ENCODE assay signal across 28 cellular contexts in genomic region chr10:127157506-127158205, GRCh38. TPM values are rescaled to one million over a fixed set of nuclear protein-coding genes. Genes with fewer than 3 reads are reported as not detected.
DNase-seq lines count a peak whose midpoint lies in the region; ATAC-seq and TF ChIP-seq lines count a peak whose summit lies in the region.
"Had no signal": no experiment of that assay in that cellular context is flagged by ENCODE, and none has a peak within 500 bp of the region (broad histone marks: within the 10 kb centered on the region; RNA-seq: fewer than 3 reads in every experiment).

No MANE protein-coding gene starts in this region.

- H3K79me2 ChIP-seq in OCI-LY7 (ENCODE audit: insufficient read depth, low read depth, low read length) (no peaks in the 10 kb centered on the region), smooth muscle cell (ENCODE audit: low read depth) (no peaks in the 10 kb centered on the region)

- intact Hi-C loops in OCI-LY7 (cut with micrococcal nuclease; ENCODE audit: unreplicated experiment), result no loop called here

- H3K36me3 ChIP-seq in HAP-1 (replicated peaks) (no peaks in the 10 kb centered on the region; the same call in 1 of the 2 replicates), OCI-LY7 (ENCODE audit: insufficient read depth, low read length) (no peaks in the 10 kb centered on the region), smooth muscle cell (ENCODE audit: low read depth) (no peaks in the 10 kb centered on the region)
- H3K36me3 ChIP-seq: adrenal gland had no signal

- CTCF ChIA-PET in OCI-LY7 (lab: Charles Lee; ENCODE audit: unreplicated experiment), result no interaction called here

- 79% methylated on average over 2 of the region's 2 CpGs for whole genome bisulfite sequencing in smooth muscle cell (ENCODE audit: low lambda C conversion rate)

- H3K4me1 ChIP-seq in HAP-1 (peaks cover 8% of the 10 kb centered on the region), OCI-LY7 (ENCODE audit: insufficient read depth, low read length, poor library complexity, severe bottlenecking) (no peaks in the 10 kb centered on the region), smooth muscle cell (ENCODE audit: low read depth) (no peaks in the 10 kb centered on the region)
- H3K4me1 ChIP-seq: adrenal gland, psoas muscle had no signal

- TF ChIP-seq CTCF in AG10803 (conservative IDR thresholded peaks at IDR 0.05; ENCODE audit: low read length) (no peak), astrocyte of the cerebellum (IDR thresholded peaks at IDR 0.05; ENCODE audit: low read depth, low read length, missing control alignments) (no peak), OCI-LY7 (conservative IDR thresholded peaks at IDR 0.05; ENCODE audit: low read length) (no peak), smooth muscle cell (IDR thresholded peaks at IDR 0.05; ENCODE audit: borderline replicate concordance, insufficient read depth, poor library complexity, severe bottlenecking) (no peak)

- H3K27me3 ChIP-seq in HAP-1 (ENCODE audit: low read depth), result no peaks in the 10 kb centered on the region
- no peaks in the 10 kb centered on the region for H3K27me3 ChIP-seq in smooth muscle cell (ENCODE audit: low read depth)
- H3K27me3 ChIP-seq: adrenal gland had no signal

- H4K20me1 ChIP-seq in OCI-LY7 (ENCODE audit: insufficient read depth, low read length), result no peaks in the 10 kb centered on the region
- peaks cover 96% of the 10 kb centered on the region for H4K20me1 ChIP-seq in smooth muscle cell (ENCODE audit: low read depth)

- H3K9me3 ChIP-seq in HAP-1 (no peaks in the 10 kb centered on the region), OCI-LY7 (ENCODE audit: low read length) (no peaks in the 10 kb centered on the region), smooth muscle cell (replicated peaks; ENCODE audit: low read depth) (no peaks in the 10 kb centered on the region)
- H3K9me3 ChIP-seq: adrenal gland, psoas muscle had no signal

- H3K9me2 ChIP-seq in OCI-LY7 (ENCODE audit: insufficient read depth, low read length), result no peaks in the 10 kb centered on the region

- DNase-seq in AG10803 (ENCODE audit: low read depth) (peak; percentile 60), HAP-1 (ENCODE audit: low spot score in 2 of 2) (peak; percentile 15 to 47), astrocyte of the cerebellum (ENCODE audit: low read depth) (peak; percentile 88), left kidney (ENCODE audit: low read depth, low spot score) (peak; percentile 50), OCI-LY7 (ENCODE audit: low spot score) (no peak), medulla oblongata (ENCODE audit: extremely low spot score) (no peak), smooth muscle cell (lab: John Stamatoyannopoulos, UW; ENCODE audit: unreplicated experiment) (no peak)
- no peak for DNase-seq in stimulated activated naive CD8-positive, alpha-beta T cell treated with anti-CD3 and anti-CD28 coated beads, Interleukin-15, Interleukin-2, amounts not matched to agents 100 U/mL and 50 U/mL, for 24 hours
- DNase-seq: activated CD4-positive, alpha-beta T cell treated with anti-CD3 and anti-CD28 coated beads, Interleukin-2, amount 10 ng/mL, durations not matched to agents 7 days and 5 days; activated gamma-delta T cell treated with Interleukin-2 at 50 U/mL for 16 hours; activated T-cell treated with anti-CD3 and anti-CD28 coated beads for 4 hours; adrenal gland; CD8-positive, alpha-beta T cell; DMS53; head of caudate nucleus; NCI-H1105 treated with DMSO at 0.1 percent for 48 hours; NCI-H2107; NCI-H526; OCI-M1; psoas muscle; SHP77; stimulated activated CD4-positive, alpha-beta T cell treated with anti-CD3 and anti-CD28 coated beads, Interleukin-2, amount 100 ng/mL, for 48 hours; trophoblast cell had no signal

- in situ Hi-C loops in HAP-1 (cut with MboI; ENCODE audit: low sequenced_read_pairs), result no loop called here
- in situ Hi-C loops in astrocyte of the cerebellum (cut with HindIII; ENCODE audit: low sequenced_read_pairs), result no loop called here

- POLR2A ChIA-PET in OCI-LY7 (lab: Charles Lee), result interaction anchor here (0.6 kb wide), 1 partner anchor 12 kb away, joined by 3 read pairs; no protein-coding TSS in a partner anchor

- H3K9ac ChIP-seq in smooth muscle cell (ENCODE audit: low read depth), result no peak overlapping the region

- no peak for ATAC-seq in stimulated activated naive CD8-positive, alpha-beta T cell treated with anti-CD3 and anti-CD28 coated beads, Interleukin-15, Interleukin-2, amounts not matched to agents 100 U/mL and 50 U/mL, for 24 hours
- ATAC-seq: CD8-positive, alpha-beta T cell; esophagus mucosa; HepG2; left lobe of liver; psoas muscle had no signal

- BruUV-seq in OCI-LY7 (replicated peaks; lab: Mats Ljungman, UMichigan), result no TSS peak

- H3K4me2 ChIP-seq in OCI-LY7 (ENCODE audit: low read length), result no peak overlapping the region
- H3K4me2 ChIP-seq in smooth muscle cell, result no peak overlapping the region

- H3K27ac ChIP-seq in OCI-LY7 (ENCODE audit: low read depth, low read length, poor library complexity, severe bottlenecking) (no peak overlapping the region), smooth muscle cell (ENCODE audit: low read depth) (no peak overlapping the region)
- H3K27ac ChIP-seq: adrenal gland, psoas muscle, skin epidermis had no signal

- H3F3A ChIP-seq in smooth muscle cell (ENCODE audit: low read depth), result no peaks in the 10 kb centered on the region

- H3K4me3 ChIP-seq in AG10803 (ENCODE audit: low read length), result no peak overlapping the region
- no peak overlapping the region for H3K4me3 ChIP-seq in HAP-1
- H3K4me3 ChIP-seq in astrocyte of the cerebellum (ENCODE audit: low read depth, low read length), result no peak overlapping the region
- H3K4me3 ChIP-seq in OCI-LY7 (ENCODE audit: low read depth, low read length, poor library complexity, severe bottlenecking), result no peak overlapping the region
- no peak overlapping the region for H3K4me3 ChIP-seq in smooth muscle cell
- H3K4me3 ChIP-seq: adrenal gland, psoas muscle, skin epidermis had no signal

- H2AFZ ChIP-seq in OCI-LY7 (ENCODE audit: low read length) (no peak overlapping the region), smooth muscle cell (ENCODE audit: low read depth) (no peak overlapping the region)

RNA-seq across cellular contexts. Expression of gene INSYN2A, which starts 38.7 kb away (rescaled TPM):
- not detected in 2 replicates for total RNA-seq in OCI-LY7 (2014; rRNA removed; shearing (Covaris generic))
- total RNA-seq in OCI-LY7 (2022) (not detected in 2 replicates), smooth muscle cell (0.09 TPM in 1 of 2 replicates, not detected in the other)
- 0.15 and 0.93 TPM in 2 replicates for polyA plus RNA-seq in smooth muscle cell
- total RNA-seq: activated CD4-positive, alpha-beta T cell treated with anti-CD3 and anti-CD28 coated beads, Interleukin-2, amount 10 ng/mL, durations not matched to agents 7 days and 5 days; adrenal gland; CD8-positive, alpha-beta T cell; esophagus mucosa; HepG2; left lobe of liver; T-helper 1 cell treated with Interleukin-12 subunit alpha and Interleukin-12 subunit beta and Interleukin-4 antibody, amounts not matched to agents 30 ng/mL and 1 ng/mL, for 36 hours had no signal
- polyA plus RNA-seq: HepG2 had no signal

Comparison
In these comparisons a context has a peak if more than half of its experiments do, and no peak if none do; other contexts are left out.
1. DNase-seq: peak in AG10803 (single experiment), HAP-1 (2 of 2), astrocyte of the cerebellum (single experiment) and left kidney (single experiment); none in OCI-LY7 (single experiment), stimulated activated naive CD8-positive, alpha-beta T cell treated with anti-CD3 and anti-CD28 coated beads, Interleukin-15, Interleukin-2, amounts not matched to agents 100 U/mL and 50 U/mL, for 24 hours (single experiment), medulla oblongata (single experiment) and smooth muscle cell (single experiment).